ENCODE assay signal across 16 cellular contexts in genomic region chr12:77553976-77554619, GRCh38.
DNase-seq lines count a peak whose midpoint lies in the region; ATAC-seq and TF ChIP-seq lines count a peak whose summit lies in the region.
"Had no signal": no experiment of that assay in that cellular context is flagged by ENCODE, and none has a peak within 500 bp of the region (broad histone marks: within the 10 kb centered on the region; RNA-seq: fewer than 3 reads in every experiment).

No MANE protein-coding gene starts in this region.

- no peak overlapping the region for H3K27ac ChIP-seq in uterus
- no peak overlapping the region for H3K27ac ChIP-seq in breast epithelium
- H3K27ac ChIP-seq: gastroesophageal sphincter had no signal

- H3K4me3 ChIP-seq in uterus = no peak overlapping the region
- H3K4me3 ChIP-seq in breast epithelium = no peak overlapping the region
- H3K4me3 ChIP-seq: gastroesophageal sphincter had no signal

- H3K27me3 ChIP-seq in uterus = no peaks in the 10 kb centered on the region
- H3K27me3 ChIP-seq in breast epithelium = no peaks in the 10 kb centered on the region
- H3K27me3 ChIP-seq: gastroesophageal sphincter had no signal

- intact Hi-C loops in uterus (cut with DNase I; ENCODE audit: low total_unique reads) = no loop called here
- intact Hi-C loops in breast epithelium (cut with DNase I; ENCODE audit: low total_unique reads) = no loop called here

- no peak for TF ChIP-seq POLR2A in uterus (IDR thresholded peaks at IDR 0.05)
- no peak for TF ChIP-seq POLR2A in breast epithelium (IDR thresholded peaks at IDR 0.05)

- no peak for DNase-seq in NCI-H82 treated with DMSO at 0.1 percent for 48 hours (lab: John Stamatoyannopoulos, UW; ENCODE audit: unreplicated experiment)
- no peak for DNase-seq in uterus
- no peak for DNase-seq in ACHN
- no peak for DNase-seq in breast epithelium (ENCODE audit: low spot score in 2 of 2)
- DNase-seq: activated naive CD8-positive, alpha-beta T cell treated with anti-CD3 and anti-CD28 coated beads, Interleukin-2, amount 50 U/mL, for 24 hours; CD4-positive, alpha-beta memory T cell; NCI-H2081; nucleus accumbens; stimulated activated CD4-positive, alpha-beta T cell treated with anti-CD3 and anti-CD28 coated beads, Interleukin-15, amount 100 ng/mL, for 24 hours; stimulated activated naive CD4-positive, alpha-beta T cell treated with Interleukin-2 at 50 U/mL for 16 hours; T-helper 17 cell had no signal

- H3K4me1 ChIP-seq in uterus (no peaks in the 10 kb centered on the region), breast epithelium (no peaks in the 10 kb centered on the region)
- H3K4me1 ChIP-seq: gastroesophageal sphincter had no signal

- no peaks in the 10 kb centered on the region for H3K36me3 ChIP-seq in uterus
- no peaks in the 10 kb centered on the region for H3K36me3 ChIP-seq in breast epithelium
- H3K36me3 ChIP-seq: gastroesophageal sphincter had no signal

- peak; percentile 100 for ATAC-seq in GM18858 (IDR thresholded peaks at IDR 0.05; ENCODE audit: unreplicated experiment)
- peak; percentile 100 for ATAC-seq in GM21381 (IDR thresholded peaks at IDR 0.05; ENCODE audit: unreplicated experiment)
- peak; percentile 100 for ATAC-seq in HG02973 (IDR thresholded peaks at IDR 0.05; ENCODE audit: unreplicated experiment)
- peak; percentile 100 for ATAC-seq in HG03575 (IDR thresholded peaks at IDR 0.05; ENCODE audit: extremely low read depth, insufficient number of reproducible peaks, low FRiP score, unreplicated experiment)
- ATAC-seq: activated naive CD8-positive, alpha-beta T cell treated with anti-CD3 and anti-CD28 coated beads, Interleukin-2, amount 50 U/mL, for 24 hours; gastroesophageal sphincter; T-helper 17 cell had no signal

- in situ Hi-C loops in ACHN (cut with HindIII; ENCODE audit: low pct_ligation_motif_present, low pct_unique_long_range_greater_than_20kb, low sequenced_read_pairs) = no loop called here

- TF ChIP-seq CTCF in uterus (IDR thresholded peaks at IDR 0.05) (no peak), breast epithelium (IDR thresholded peaks at IDR 0.05) (no peak)

- H3K9me3 ChIP-seq in uterus (no peaks in the 10 kb centered on the region), breast epithelium (no peaks in the 10 kb centered on the region)
- H3K9me3 ChIP-seq: gastroesophageal sphincter had no signal
